ENCODE assay signal across 8 cellular contexts in genomic region chr5:8457187-8458037, GRCh38.
DNase-seq lines count a peak whose midpoint lies in the region; ATAC-seq lines count a peak whose summit lies in the region.

No MANE protein-coding gene starts in this region.

- DNase-seq in DMS153 (lab: John Stamatoyannopoulos, UW): peak; percentile 99
- peak; percentile 100 for DNase-seq in H4 (ENCODE audit: low spot score)
- DNase-seq in NCI-H1417 treated with DMSO at 0.1 percent for 48 hours (lab: John Stamatoyannopoulos, UW): peak; percentile 97
- peak; percentile 79 for DNase-seq in activated CD4-positive, alpha-beta T cell treated with anti-CD3 and anti-CD28 coated beads for 1 hour
- peak; percentile 86 for DNase-seq in cerebellum (ENCODE audit: low spot score)
- peak; percentile 98 for DNase-seq in kidney tubule cell (ENCODE audit: low spot score)
- DNase-seq in stimulated activated CD4-positive, alpha-beta T cell treated with anti-CD3 and anti-CD28 coated beads, Interleukin-2, amount 100 ng/mL, for 4 hours (ENCODE audit: low read depth): peak; percentile 84

- ATAC-seq in GM21717 (IDR thresholded peaks at IDR 0.05; ENCODE audit: unreplicated experiment): no peak
